In the genomic region with DNA sequence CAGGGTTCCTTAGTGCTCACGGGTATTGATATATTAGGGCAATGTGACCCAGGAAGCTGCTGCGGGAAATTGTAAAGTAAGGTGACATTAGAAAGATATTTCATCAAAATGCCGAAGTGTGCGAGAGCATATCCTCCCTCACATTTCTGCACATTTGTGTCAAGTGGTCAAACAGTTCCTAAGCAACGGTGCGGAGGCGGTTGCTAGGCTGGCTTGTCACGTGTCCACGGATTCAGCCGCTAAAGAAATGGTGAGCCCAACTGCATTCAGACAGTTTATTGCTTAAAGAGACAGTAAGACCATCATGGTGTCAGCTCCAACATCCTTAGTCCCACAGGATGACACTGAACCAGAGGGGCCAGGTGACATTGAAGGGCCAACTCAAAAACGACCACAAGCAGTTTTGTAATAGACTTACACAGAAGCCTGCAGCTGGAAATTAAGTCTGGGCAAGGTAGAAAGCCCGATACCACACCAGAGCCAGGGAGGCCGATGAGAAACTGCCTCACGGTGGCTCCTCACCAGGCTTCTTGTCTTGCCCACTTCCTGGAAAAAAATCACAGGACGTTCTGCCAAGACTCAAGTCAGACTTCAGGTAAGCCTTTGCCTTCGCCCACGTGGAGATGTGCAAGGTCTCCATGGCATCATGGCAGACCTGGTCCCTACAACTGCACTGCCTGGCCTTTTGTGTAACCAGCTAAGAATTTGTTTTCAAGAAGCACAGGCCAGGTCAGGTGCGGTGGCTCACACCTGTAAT, we compare ENCODE assay signal across 9 cellular contexts. TPM values are rescaled to one million over a fixed set of nuclear protein-coding genes. Genes with fewer than 3 reads are reported as not detected.
A peak's percentile ranks its signal among the peaks of the same experiment; 100 is the strongest.
DNase-seq lines count a peak whose midpoint lies in the region; ATAC-seq and TF ChIP-seq lines count a peak whose summit lies in the region.
"Had no signal": no experiment of that assay in that cellular context is flagged by ENCODE, and none has a peak within 500 bp of the region (broad histone marks: within the 10 kb centered on the region; RNA-seq: fewer than 3 reads in every experiment).

No MANE protein-coding gene starts in this region.

- H3K4me1 ChIP-seq in heart left ventricle (no peaks in the 10 kb centered on the region), upper lobe of right lung (no peaks in the 10 kb centered on the region)
- H3K4me1 ChIP-seq: Caco-2 had no signal

- WGBS in heart left ventricle, 4 donors, result 63 to 71% (median 67%) methylated on average over 18 of the region's 18 CpGs

- TF ChIP-seq CTCF in heart left ventricle (IDR thresholded peaks at IDR 0.05) (no peak), foreskin fibroblast (IDR thresholded peaks at IDR 0.05; ENCODE audit: low read depth, low read length) (no peak), upper lobe of right lung (IDR thresholded peaks at IDR 0.05) (no peak)

- DNase-seq in heart left ventricle (peak in 4 of 5 donors; percentile 5 to 31 (median 24)), Right ventricle myocardium superior (no peak), NCI-H774 (lab: John Stamatoyannopoulos, UW) (peak; percentile 18), foreskin fibroblast (peak; percentile 53 to 74), upper lobe of right lung (no peak), NCI-H1694 (lab: John Stamatoyannopoulos, UW) (no peak)
- DNase-seq: Caco-2 had no signal

- H3K36me3 ChIP-seq in heart left ventricle, result no peaks in the 10 kb centered on the region
- H3K36me3 ChIP-seq in upper lobe of right lung, result no peaks in the 10 kb centered on the region

- ATAC-seq in heart left ventricle (no peak), Right ventricle myocardium superior (ENCODE audit: poor library complexity) (no peak), upper lobe of right lung (peak; percentile 31), HG03135 (IDR thresholded peaks at IDR 0.05; ENCODE audit: unreplicated experiment) (no peak), GM21717 (IDR thresholded peaks at IDR 0.05; ENCODE audit: unreplicated experiment) (no peak)

- no peak overlapping the region for H3K27ac ChIP-seq in heart left ventricle
- H3K27ac ChIP-seq in upper lobe of right lung, result no peak overlapping the region

- H3K9me3 ChIP-seq in heart left ventricle (no peaks in the 10 kb centered on the region), upper lobe of right lung (no peaks in the 10 kb centered on the region)
- H3K9me3 ChIP-seq: Caco-2 had no signal

- intact Hi-C loops in heart left ventricle (cut with DNase I) (no loop called here), Right ventricle myocardium superior (cut with DNase I) (no loop called here), upper lobe of right lung (cut with DNase I) (no loop called here)

- H3K27me3 ChIP-seq in heart left ventricle, result peaks cover 0 to 29% (median 0%) of the 10 kb centered on the region in 9 donors
- no peaks in the 10 kb centered on the region for H3K27me3 ChIP-seq in upper lobe of right lung

- TF ChIP-seq POLR2A in heart left ventricle (IDR thresholded peaks at IDR 0.05), result no peak

- no peak overlapping the region for H3K4me3 ChIP-seq in heart left ventricle
- H3K4me3 ChIP-seq in foreskin fibroblast (ENCODE audit: low read depth in 1 of 2, low read length in 2 of 2), result no peak overlapping the region
- H3K4me3 ChIP-seq in upper lobe of right lung, result no peak overlapping the region

RNA-seq across cellular contexts. Expression of gene USP11, which starts 50.4 kb away (rescaled TPM):
- total RNA-seq in heart left ventricle (10 to 100 TPM; 28.2 to 68.9 (median 45.9) TPM), Right ventricle myocardium superior (31.7 TPM), upper lobe of right lung (56.0 TPM)
- 10 to 100 TPM; 17.9 to 29.3 TPM for polyA plus RNA-seq in heart left ventricle

Comparison
In these comparisons a context has a peak if more than half of its experiments do, and no peak if none do; other contexts are left out.
1. DNase-seq: peak in heart left ventricle (4 of 5), NCI-H774 (single experiment) and foreskin fibroblast (2 of 2); none in Right ventricle myocardium superior (single experiment), upper lobe of right lung (single experiment) and NCI-H1694 (single experiment).